Comparison of ENCODE assay signal across 20 cellular contexts in genomic region chr2:235849489-235849888, GRCh38.
"Had no signal": no experiment of that assay in that cellular context is flagged by ENCODE, and none has a peak within 500 bp of the region (broad histone marks: within the 10 kb centered on the region; RNA-seq: fewer than 3 reads in every experiment).

No MANE protein-coding gene starts in this region.

- H3K27me3 ChIP-seq: cardiac muscle cell had no signal

- H3K36me3 ChIP-seq: cardiac muscle cell had no signal

- DNase-seq: activated CD4-positive, alpha-beta T cell treated with anti-CD3 and anti-CD28 coated beads for 36 hours; activated CD8-positive, alpha-beta memory T cell treated with anti-CD3 and anti-CD28 coated beads, Interleukin-2, amount 50 U/mL, for 48 hours; activated CD8-positive, alpha-beta T cell treated with anti-CD3 and anti-CD28 coated beads, Interleukin-2, amount 10 ng/mL, durations not matched to agents 7 days and 5 days; activated gamma-delta T cell; activated naive CD4-positive, alpha-beta T cell treated with anti-CD3 and anti-CD28 coated beads for 36 hours; activated T-cell treated with anti-CD3 and anti-CD28 coated beads, Interleukin-2, amount 50 U/mL, for 24 hours; cerebellar nuclear complex; MM.1S; NCI-H1105; NCI-H1436; NCI-H1694 treated with DMSO at 0.1 percent for 48 hours; NCI-H2029 treated with DMSO at 0.1 percent for 48 hours; NCI-H345; NCI-H510A; NCI-H526 treated with DMSO at 0.1 percent for 48 hours; NCI-H82; SIG-M5; T-helper 17 cell; T-helper 9 cell had no signal

- H3K4me3 ChIP-seq: cardiac muscle cell had no signal

- ATAC-seq: activated CD4-positive, alpha-beta T cell treated with anti-CD3 and anti-CD28 coated beads for 36 hours; activated CD8-positive, alpha-beta T cell treated with anti-CD3 and anti-CD28 coated beads, Interleukin-2, amount 10 ng/mL, durations not matched to agents 7 days and 5 days; T-helper 17 cell had no signal
